Comparison of ENCODE assay signal across 1 cellular context in genomic region chr7:124460555-124460954, GRCh38.
TF ChIP-seq lines count a peak whose summit lies in the region.

No MANE protein-coding gene starts in this region.

TF ChIP-seq in HepG2, 621 proteins besides CTCF, POLR2A, EP300 and RAD21 (continued from another document and continues in another):
- no peak for TF ChIP-seq TIGD3 (CRISPR knock-in tag; IDR thresholded peaks at IDR 0.05; ENCODE audit: borderline replicate concordance)
- TF ChIP-seq, protein P1, sequence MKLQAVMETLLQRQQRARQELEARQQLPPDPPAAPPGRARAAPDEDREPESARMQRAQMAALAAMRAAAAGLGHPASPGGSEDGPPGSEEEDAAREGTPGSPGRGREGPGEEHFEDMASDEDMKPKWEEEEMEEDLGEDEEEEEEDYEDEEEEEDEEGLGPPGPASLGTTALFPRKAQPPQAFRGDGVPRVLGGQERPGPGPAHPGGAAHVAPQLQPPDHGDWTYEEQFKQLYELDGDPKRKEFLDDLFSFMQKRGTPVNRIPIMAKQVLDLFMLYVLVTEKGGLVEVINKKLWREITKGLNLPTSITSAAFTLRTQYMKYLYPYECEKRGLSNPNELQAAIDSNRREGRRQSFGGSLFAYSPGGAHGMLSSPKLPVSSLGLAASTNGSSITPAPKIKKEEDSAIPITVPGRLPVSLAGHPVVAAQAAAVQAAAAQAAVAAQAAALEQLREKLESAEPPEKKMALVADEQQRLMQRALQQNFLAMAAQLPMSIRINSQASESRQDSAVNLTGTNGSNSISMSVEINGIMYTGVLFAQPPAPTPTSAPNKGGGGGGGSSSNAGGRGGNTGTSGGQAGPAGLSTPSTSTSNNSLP (IDR thresholded peaks at IDR 0.05; ENCODE audit: low read depth, low read length), result no peak
- no peak for TF ChIP-seq ATM (IDR thresholded peaks at IDR 0.05; ENCODE audit: borderline replicate concordance)
- TF ChIP-seq POLR2G (IDR thresholded peaks at IDR 0.05; ENCODE audit: low read depth, low read length), result no peak
- TF ChIP-seq, protein P2, sequence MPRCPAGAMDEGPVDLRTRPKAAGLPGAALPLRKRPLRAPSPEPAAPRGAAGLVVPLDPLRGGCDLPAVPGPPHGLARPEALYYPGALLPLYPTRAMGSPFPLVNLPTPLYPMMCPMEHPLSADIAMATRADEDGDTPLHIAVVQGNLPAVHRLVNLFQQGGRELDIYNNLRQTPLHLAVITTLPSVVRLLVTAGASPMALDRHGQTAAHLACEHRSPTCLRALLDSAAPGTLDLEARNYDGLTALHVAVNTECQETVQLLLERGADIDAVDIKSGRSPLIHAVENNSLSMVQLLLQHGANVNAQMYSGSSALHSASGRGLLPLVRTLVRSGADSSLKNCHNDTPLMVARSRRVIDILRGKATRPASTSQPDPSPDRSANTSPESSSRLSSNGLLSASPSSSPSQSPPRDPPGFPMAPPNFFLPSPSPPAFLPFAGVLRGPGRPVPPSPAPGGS (CRISPR knock-in tag; IDR thresholded peaks at IDR 0.05), result no peak
- no peak for TF ChIP-seq GZF1 (CRISPR knock-in tag; IDR thresholded peaks at IDR 0.05)
- no peak for TF ChIP-seq ZNF350 (CRISPR knock-in tag; IDR thresholded peaks at IDR 0.05; ENCODE audit: borderline replicate concordance, low read depth)
- no peak for TF ChIP-seq ZNF552 (CRISPR knock-in tag; IDR thresholded peaks at IDR 0.05; ENCODE audit: borderline replicate concordance)
- no peak for TF ChIP-seq PRMT3 (CRISPR knock-in tag; IDR thresholded peaks at IDR 0.05; ENCODE audit: borderline replicate concordance, low read depth)
- no peak for TF ChIP-seq ZNF83 (CRISPR knock-in tag; IDR thresholded peaks at IDR 0.05; ENCODE audit: borderline replicate concordance)
- TF ChIP-seq ADNP (CRISPR knock-in tag; IDR thresholded peaks at IDR 0.05), result no peak
- TF ChIP-seq ZMYM3 (CRISPR knock-in tag; IDR thresholded peaks at IDR 0.05), result no peak
- no peak for TF ChIP-seq RFX1 (IDR thresholded peaks at IDR 0.05)
- TF ChIP-seq ZNF160 (CRISPR knock-in tag; IDR thresholded peaks at IDR 0.05), result no peak
- TF ChIP-seq ZSCAN31 (CRISPR knock-in tag; IDR thresholded peaks at IDR 0.05; ENCODE audit: low read depth), result no peak
- no peak for TF ChIP-seq STAT6 (CRISPR knock-in tag; IDR thresholded peaks at IDR 0.05; ENCODE audit: borderline replicate concordance)
- TF ChIP-seq ZNF879 (CRISPR knock-in tag; IDR thresholded peaks at IDR 0.05), result no peak
- TF ChIP-seq ZNF616 (CRISPR knock-in tag; IDR thresholded peaks at IDR 0.05; ENCODE audit: low read depth), result no peak
- TF ChIP-seq TARDBP (CRISPR knock-in tag; IDR thresholded peaks at IDR 0.05), result no peak
- peak; percentile 39; the same call in 1 of the 2 replicates for TF ChIP-seq NCOA2 (CRISPR knock-in tag; IDR thresholded peaks at IDR 0.05)
- peak; percentile 38; the same call in 1 of the 2 replicates for TF ChIP-seq NFIC (IDR thresholded peaks at IDR 0.05; ENCODE audit: low read length)
- TF ChIP-seq, protein P3, sequence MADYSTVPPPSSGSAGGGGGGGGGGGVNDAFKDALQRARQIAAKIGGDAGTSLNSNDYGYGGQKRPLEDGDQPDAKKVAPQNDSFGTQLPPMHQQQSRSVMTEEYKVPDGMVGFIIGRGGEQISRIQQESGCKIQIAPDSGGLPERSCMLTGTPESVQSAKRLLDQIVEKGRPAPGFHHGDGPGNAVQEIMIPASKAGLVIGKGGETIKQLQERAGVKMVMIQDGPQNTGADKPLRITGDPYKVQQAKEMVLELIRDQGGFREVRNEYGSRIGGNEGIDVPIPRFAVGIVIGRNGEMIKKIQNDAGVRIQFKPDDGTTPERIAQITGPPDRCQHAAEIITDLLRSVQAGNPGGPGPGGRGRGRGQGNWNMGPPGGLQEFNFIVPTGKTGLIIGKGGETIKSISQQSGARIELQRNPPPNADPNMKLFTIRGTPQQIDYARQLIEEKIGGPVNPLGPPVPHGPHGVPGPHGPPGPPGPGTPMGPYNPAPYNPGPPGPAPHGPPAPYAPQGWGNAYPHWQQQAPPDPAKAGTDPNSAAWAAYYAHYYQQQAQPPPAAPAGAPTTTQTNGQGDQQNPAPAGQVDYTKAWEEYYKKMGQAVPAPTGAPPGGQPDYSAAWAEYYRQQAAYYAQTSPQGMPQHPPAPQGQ (CRISPR knock-in tag; IDR thresholded peaks at IDR 0.05; ENCODE audit: borderline replicate concordance), result no peak
- TF ChIP-seq JUNB (CRISPR knock-in tag; IDR thresholded peaks at IDR 0.05; ENCODE audit: borderline replicate concordance), result no peak
- no peak for TF ChIP-seq ZNF468 (CRISPR knock-in tag; IDR thresholded peaks at IDR 0.05)
- no peak for TF ChIP-seq ZNF17 (CRISPR knock-in tag; IDR thresholded peaks at IDR 0.05)
- no peak for TF ChIP-seq CREM (IDR thresholded peaks at IDR 0.05)
- no peak for TF ChIP-seq CREM (CRISPR knock-in tag; IDR thresholded peaks at IDR 0.05)
- no peak for TF ChIP-seq PRPF4 (IDR thresholded peaks at IDR 0.05; ENCODE audit: low read depth, low read length, poor library complexity, severe bottlenecking)
- TF ChIP-seq STAT5B (CRISPR knock-in tag; IDR thresholded peaks at IDR 0.05), result no peak
- TF ChIP-seq ZNF841 (CRISPR knock-in tag; IDR thresholded peaks at IDR 0.05; ENCODE audit: borderline replicate concordance), result no peak
- TF ChIP-seq MLLT10 (CRISPR knock-in tag; IDR thresholded peaks at IDR 0.05), result no peak
- no peak for TF ChIP-seq ZKSCAN5 (CRISPR knock-in tag; IDR thresholded peaks at IDR 0.05)
- no peak for TF ChIP-seq ZBTB3 (CRISPR knock-in tag; IDR thresholded peaks at IDR 0.05; ENCODE audit: borderline replicate concordance, low read depth)
- TF ChIP-seq, protein P4, sequence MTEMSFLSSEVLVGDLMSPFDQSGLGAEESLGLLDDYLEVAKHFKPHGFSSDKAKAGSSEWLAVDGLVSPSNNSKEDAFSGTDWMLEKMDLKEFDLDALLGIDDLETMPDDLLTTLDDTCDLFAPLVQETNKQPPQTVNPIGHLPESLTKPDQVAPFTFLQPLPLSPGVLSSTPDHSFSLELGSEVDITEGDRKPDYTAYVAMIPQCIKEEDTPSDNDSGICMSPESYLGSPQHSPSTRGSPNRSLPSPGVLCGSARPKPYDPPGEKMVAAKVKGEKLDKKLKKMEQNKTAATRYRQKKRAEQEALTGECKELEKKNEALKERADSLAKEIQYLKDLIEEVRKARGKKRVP (CRISPR knock-in tag; IDR thresholded peaks at IDR 0.05), result peak in 1 of 2 experiments; percentile 79; a peak in 2 of 4 replicates
- no peak for TF ChIP-seq PLRG1 (conservative IDR thresholded peaks at IDR 0.05)
- TF ChIP-seq ATRX (CRISPR knock-in tag; IDR thresholded peaks at IDR 0.05; ENCODE audit: borderline replicate concordance), result no peak
- no peak for TF ChIP-seq TRIM24 (CRISPR knock-in tag; IDR thresholded peaks at IDR 0.05)
- no peak for TF ChIP-seq EEA1 (CRISPR knock-in tag; IDR thresholded peaks at IDR 0.05; ENCODE audit: borderline replicate concordance)
- TF ChIP-seq, protein P5, sequence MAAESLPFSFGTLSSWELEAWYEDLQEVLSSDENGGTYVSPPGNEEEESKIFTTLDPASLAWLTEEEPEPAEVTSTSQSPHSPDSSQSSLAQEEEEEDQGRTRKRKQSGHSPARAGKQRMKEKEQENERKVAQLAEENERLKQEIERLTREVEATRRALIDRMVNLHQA (CRISPR knock-in tag; IDR thresholded peaks at IDR 0.05), result no peak
- no peak for TF ChIP-seq ZSCAN20 (CRISPR knock-in tag; IDR thresholded peaks at IDR 0.05; ENCODE audit: borderline replicate concordance)
- no peak for TF ChIP-seq CCDC6 (CRISPR knock-in tag; IDR thresholded peaks at IDR 0.05)
- TF ChIP-seq ZBTB21 (CRISPR knock-in tag; IDR thresholded peaks at IDR 0.05), result no peak
- no peak for TF ChIP-seq ZNF563 (CRISPR knock-in tag; IDR thresholded peaks at IDR 0.05)
- no peak for TF ChIP-seq ZNF572 (CRISPR knock-in tag; IDR thresholded peaks at IDR 0.05)
- no peak for TF ChIP-seq SETDB1 (CRISPR knock-in tag; IDR thresholded peaks at IDR 0.05; ENCODE audit: borderline replicate concordance)
- TF ChIP-seq SMC3 (IDR thresholded peaks at IDR 0.05; ENCODE audit: low read length), result no peak
- no peak for TF ChIP-seq ZKSCAN8 (CRISPR knock-in tag; IDR thresholded peaks at IDR 0.05; ENCODE audit: borderline replicate concordance)
- peak; percentile 91 for TF ChIP-seq FOXA3 (CRISPR knock-in tag; IDR thresholded peaks at IDR 0.05)
- no peak for TF ChIP-seq NR1H2 (CRISPR knock-in tag; IDR thresholded peaks at IDR 0.05; ENCODE audit: borderline replicate concordance, low read depth)
- TF ChIP-seq SOX5 (CRISPR knock-in tag; IDR thresholded peaks at IDR 0.05; ENCODE audit: borderline replicate concordance), result peak; percentile 35; the same call in 1 of the 2 replicates
- TF ChIP-seq NR2F2 (IDR thresholded peaks at IDR 0.05; ENCODE audit: borderline replicate concordance, low read depth), result no peak
- TF ChIP-seq RELA (CRISPR knock-in tag; IDR thresholded peaks at IDR 0.05), result no peak
- TF ChIP-seq U2AF1 (optimal IDR thresholded peaks at IDR 0.05; ENCODE audit: low read depth, low read length), result no peak
- TF ChIP-seq ZNF281 (CRISPR knock-in tag; IDR thresholded peaks at IDR 0.05; ENCODE audit: borderline replicate concordance), result no peak
- TF ChIP-seq GTF2F1 (IDR thresholded peaks at IDR 0.05; ENCODE audit: low read length), result no peak
- TF ChIP-seq ZNF781 (CRISPR knock-in tag; IDR thresholded peaks at IDR 0.05; ENCODE audit: borderline replicate concordance, not compliant biosample characterization), result no peak
- no peak for TF ChIP-seq TMF1 (CRISPR knock-in tag; IDR thresholded peaks at IDR 0.05; ENCODE audit: low read depth)
- no peak for TF ChIP-seq KDM2A (CRISPR knock-in tag; IDR thresholded peaks at IDR 0.05; ENCODE audit: borderline replicate concordance, low read depth)
- TF ChIP-seq FOXA1 (IDR thresholded peaks at IDR 0.05), result peak; percentile 66
- TF ChIP-seq FOXA1 (CRISPR knock-in tag; IDR thresholded peaks at IDR 0.05), result peak; percentile 77
- TF ChIP-seq, protein P6, sequence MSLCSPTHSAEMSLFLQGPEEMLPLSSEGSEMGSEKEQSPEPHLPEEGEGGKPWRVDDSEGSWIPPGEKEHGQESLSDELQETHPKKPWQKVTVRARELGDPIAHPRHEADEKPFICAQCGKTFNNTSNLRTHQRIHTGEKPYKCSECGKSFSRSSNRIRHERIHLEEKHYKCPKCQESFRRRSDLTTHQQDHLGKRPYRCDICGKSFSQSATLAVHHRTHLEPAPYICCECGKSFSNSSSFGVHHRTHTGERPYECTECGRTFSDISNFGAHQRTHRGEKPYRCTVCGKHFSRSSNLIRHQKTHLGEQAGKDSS (CRISPR knock-in tag; IDR thresholded peaks at IDR 0.05; ENCODE audit: borderline replicate concordance, low read depth), result no peak
- no peak for TF ChIP-seq ZNF724P (CRISPR knock-in tag; IDR thresholded peaks at IDR 0.05; ENCODE audit: borderline replicate concordance)
- TF ChIP-seq ZNF256 (CRISPR knock-in tag; conservative IDR thresholded peaks at IDR 0.05), result no peak
- no peak for TF ChIP-seq MIER2 (CRISPR knock-in tag; IDR thresholded peaks at IDR 0.05)
- no peak for TF ChIP-seq ZNF451 (CRISPR knock-in tag; IDR thresholded peaks at IDR 0.05)
- no peak for TF ChIP-seq NFE2 (CRISPR knock-in tag; IDR thresholded peaks at IDR 0.05)
